1 cellular context compared by ENCODE assay signal in genomic region chr3:30655187-30655812, GRCh38.
TF ChIP-seq lines count a peak whose summit lies in the region.

No MANE protein-coding gene starts in this region.

TF ChIP-seq in HEK293, 187 proteins besides CTCF, POLR2A, EP300 and RAD21 (continued from another document and continues in another):
- no peak for TF ChIP-seq PRDM10 (tag by site-specific recombination; IDR thresholded peaks at IDR 0.05)
- TF ChIP-seq HIC1 (tag by site-specific recombination; IDR thresholded peaks at IDR 0.05), result peak; percentile 69
- no peak for TF ChIP-seq ZSCAN16 (tag by site-specific recombination; IDR thresholded peaks at IDR 0.05)
- TF ChIP-seq ZNF37A (tag by site-specific recombination; IDR thresholded peaks at IDR 0.05), result no peak
- no peak for TF ChIP-seq ZBTB20 (tag by site-specific recombination; IDR thresholded peaks at IDR 0.05)
- no peak for TF ChIP-seq KLF7 (tag by site-specific recombination; IDR thresholded peaks at IDR 0.05; ENCODE audit: borderline replicate concordance)
- no peak for TF ChIP-seq ZNF114 (tag by site-specific recombination; IDR thresholded peaks at IDR 0.05)
- no peak for TF ChIP-seq ZNF133 (tag by site-specific recombination; IDR thresholded peaks at IDR 0.05)
- TF ChIP-seq ZNF223 (tag by site-specific recombination; IDR thresholded peaks at IDR 0.05), result no peak
- TF ChIP-seq ZNF529 (tag by site-specific recombination; IDR thresholded peaks at IDR 0.05; ENCODE audit: insufficient replicate concordance), result no peak
- no peak for TF ChIP-seq ZNF518A (tag by site-specific recombination; conservative IDR thresholded peaks at IDR 0.05; ENCODE audit: low read depth)
- TF ChIP-seq SALL2 (tag by site-specific recombination; IDR thresholded peaks at IDR 0.05; ENCODE audit: borderline replicate concordance), result no peak
- TF ChIP-seq ZNF148 (tag by site-specific recombination; IDR thresholded peaks at IDR 0.05; ENCODE audit: borderline replicate concordance), result no peak
- TF ChIP-seq ZNF335 (tag by site-specific recombination; conservative IDR thresholded peaks at IDR 0.05), result no peak
- TF ChIP-seq ZBTB48 (tag by site-specific recombination; IDR thresholded peaks at IDR 0.05), result no peak
- no peak for TF ChIP-seq ZEB2 (tag by site-specific recombination; IDR thresholded peaks at IDR 0.05)
- no peak for TF ChIP-seq ZNF768 (tag by site-specific recombination; IDR thresholded peaks at IDR 0.05)
- TF ChIP-seq ZNF350 (tag by site-specific recombination; IDR thresholded peaks at IDR 0.05), result no peak
- TF ChIP-seq ZSCAN30 (tag by site-specific recombination; IDR thresholded peaks at IDR 0.05), result no peak
- no peak for TF ChIP-seq ZNF394 (tag by site-specific recombination; IDR thresholded peaks at IDR 0.05; ENCODE audit: borderline replicate concordance)
- TF ChIP-seq ZNF623 (tag by site-specific recombination; IDR thresholded peaks at IDR 0.05), result no peak
- TF ChIP-seq ZNF830 (tag by site-specific recombination; IDR thresholded peaks at IDR 0.05; ENCODE audit: low read depth), result no peak
- TF ChIP-seq ZNF112 (tag by site-specific recombination; IDR thresholded peaks at IDR 0.05), result no peak
- no peak for TF ChIP-seq AEBP2 (tag by site-specific recombination; IDR thresholded peaks at IDR 0.05; ENCODE audit: borderline replicate concordance)
- no peak for TF ChIP-seq IKZF3 (tag by site-specific recombination; IDR thresholded peaks at IDR 0.05)
- peak; percentile 90 for TF ChIP-seq FEZF1 (tag by site-specific recombination; IDR thresholded peaks at IDR 0.05)
- no peak for TF ChIP-seq ZBTB49 (tag by site-specific recombination; IDR thresholded peaks at IDR 0.05; ENCODE audit: low read depth)
- no peak for TF ChIP-seq SCRT1 (tag by site-specific recombination; IDR thresholded peaks at IDR 0.05; ENCODE audit: borderline replicate concordance)
- TF ChIP-seq PRDM6 (tag by site-specific recombination; IDR thresholded peaks at IDR 0.05), result peak; percentile 65; the same call in 1 of the 2 replicates
- TF ChIP-seq ZNF138 (tag by site-specific recombination; IDR thresholded peaks at IDR 0.05; ENCODE audit: borderline replicate concordance), result no peak
- TF ChIP-seq ZNF473 (tag by site-specific recombination; IDR thresholded peaks at IDR 0.05), result no peak
- TF ChIP-seq WT1 (tag by site-specific recombination; IDR thresholded peaks at IDR 0.05), result no peak
- TF ChIP-seq YY2 (tag by site-specific recombination; IDR thresholded peaks at IDR 0.05), result no peak
- TF ChIP-seq HOXD13 (CRISPR knock-in tag; IDR thresholded peaks at IDR 0.05; ENCODE audit: borderline replicate concordance), result no peak
- TF ChIP-seq ELK4 (IDR thresholded peaks at IDR 0.05; ENCODE audit: borderline replicate concordance, low read depth, low read length), result no peak
- TF ChIP-seq ATF2 (tag by site-specific recombination; IDR thresholded peaks at IDR 0.05; ENCODE audit: low read depth), result no peak
- TF ChIP-seq ZNF624 (tag by site-specific recombination; IDR thresholded peaks at IDR 0.05), result no peak
- peak; percentile 96 for TF ChIP-seq GFI1B (tag by site-specific recombination; IDR thresholded peaks at IDR 0.05)
- TF ChIP-seq ZNF555 (tag by site-specific recombination; conservative IDR thresholded peaks at IDR 0.05), result no peak
